In the genomic region with DNA sequence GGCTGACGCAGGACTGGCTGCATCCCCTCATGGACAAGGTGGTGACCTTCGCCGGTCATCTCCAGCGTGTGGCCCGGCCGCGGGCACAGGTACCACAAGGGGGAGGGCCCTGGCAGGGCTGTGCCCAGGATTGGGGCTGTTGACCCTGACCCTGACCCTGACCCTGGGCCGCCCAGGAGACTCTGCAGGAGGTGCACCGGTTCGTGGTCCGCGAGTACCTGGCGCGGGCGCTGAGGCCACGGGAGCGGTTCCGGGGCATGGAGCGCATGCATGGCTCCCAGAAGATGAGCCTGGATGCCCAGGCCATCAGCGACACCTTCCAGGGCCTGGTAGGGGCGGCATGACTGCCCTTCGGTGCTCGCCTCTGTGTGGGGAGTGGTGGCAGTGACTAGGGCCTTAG, we compare ENCODE assay signal across 16 cellular contexts. TPM values are rescaled to one million over a fixed set of nuclear protein-coding genes. Genes with fewer than 3 reads are reported as not detected.
DNase-seq lines count a peak whose midpoint lies in the region; ATAC-seq, FAIRE-seq and TF ChIP-seq lines count a peak whose summit lies in the region.
"Had no signal": no experiment of that assay in that cellular context is flagged by ENCODE, and none has a peak within 500 bp of the region (broad histone marks: within the 10 kb centered on the region; RNA-seq: fewer than 3 reads in every experiment).

No MANE protein-coding gene starts in this region.

- 93% methylated on average over 19 of the region's 23 CpGs for WGBS in A549 (ENCODE audit: missing lambda C conversion rate)
- WGBS in GM12878 (ENCODE audit: insufficient coverage, insufficient replicate concordance, low lambda C conversion rate, missing lambda C conversion rate) = 88% methylated on average over 19 of the region's 23 CpGs
- WGBS in liver = 56% methylated on average over 23 of the region's 23 CpGs

- TF ChIP-seq EP300 in A549 (IDR thresholded peaks at IDR 0.05) (no peak), GM12878 (IDR thresholded peaks at IDR 0.05; ENCODE audit: borderline replicate concordance in 1 of 2, control insufficient read depth in 1 of 2, low read depth in 2 of 2, low read length in 2 of 2) (no peak)

- CTCF ChIA-PET in A549 (lab: Yijun Ruan, JAX) = interaction anchor here (4.4 to 14.0 kb wide), 6 partner anchors 19 to 180 kb away, joined by 57 to 544 read pairs (median 260); partner anchors contain the start of gene TNFAIP2
- CTCF ChIA-PET in GM12878 (lab: Yijun Ruan, JAX) = interaction anchor here (1.4 to 5.0 kb wide), 5 partner anchors 11 to 413 kb away, joined by 6 to 202 read pairs (median 77); no protein-coding TSS in a partner anchor

- H3K27me3 ChIP-seq in GM12878 (replicated peaks in 1 of 2; ENCODE audit: control insufficient read depth in 2 of 2, insufficient read depth in 2 of 2, low read length in 1 of 2) = peaks cover 5 to 11% of the 10 kb centered on the region in 2 experiments; a peak in 2 of 4 replicates
- no peaks in the 10 kb centered on the region for H3K27me3 ChIP-seq in liver (ENCODE audit: control insufficient read depth in 4 of 4, insufficient read depth in 4 of 4, low read length in 3 of 4)

- H3K27ac ChIP-seq in A549 (peak overlapping the region; percentile 94; a peak in 5 of 6 replicates), GM12878 (ENCODE audit: control insufficient read depth, insufficient read depth) (no peak overlapping the region), liver (ENCODE audit: low read depth in 1 of 2, low read length in 2 of 2) (no peak overlapping the region)
- H3K27ac ChIP-seq: 22Rv1 had no signal

- BruUV-seq in GM12878 (replicated peaks; lab: Mats Ljungman, UMichigan) = no TSS peak

- peaks cover 81% of the 10 kb centered on the region for H3K4me1 ChIP-seq in A549
- H3K4me1 ChIP-seq in GM12878 (ENCODE audit: control insufficient read depth, insufficient read depth, low read length) = peaks cover 50% of the 10 kb centered on the region
- H3K4me1 ChIP-seq in liver (ENCODE audit: control insufficient read depth in 4 of 4, insufficient read depth in 4 of 4, low read length in 3 of 4) = peaks cover 37 to 88% (median 67%) of the 10 kb centered on the region in 4 donors

- H2AFZ ChIP-seq in GM12878 (ENCODE audit: control insufficient read depth, low read depth, low read length) = no peak overlapping the region

- in situ Hi-C loops in GM12878 (cut with MboI) = loop anchor here (5.0 kb wide), 1 partner anchor 75 kb away; no protein-coding TSS in a partner anchor

- TF ChIP-seq RAD21 in A549 (conservative IDR thresholded peaks at IDR 0.05 in 1 of 2, IDR thresholded peaks at IDR 0.05 in 1 of 2) (no peak), GM12878 (IDR thresholded peaks at IDR 0.05; ENCODE audit: insufficient read depth, low read depth, low read length) (no peak), liver (IDR thresholded peaks at IDR 0.05) (peak in 1 of 2 donors; percentile 35)

- H3K9ac ChIP-seq in GM12878 (ENCODE audit: control insufficient read depth, insufficient read depth, low read length) (no peak overlapping the region), liver (ENCODE audit: low read depth in 1 of 2, low read length in 2 of 2) (no peak overlapping the region)
- H3K9ac ChIP-seq: BLaER1 had no signal

- no peak for TF ChIP-seq CTCF in A549 (IDR thresholded peaks at IDR 0.05)
- TF ChIP-seq CTCF in GM12878 (IDR thresholded peaks at IDR 0.05 in 2 of 3, conservative IDR thresholded peaks at IDR 0.05 in 1 of 3; ENCODE audit: control insufficient read depth in 2 of 3, extremely low read depth in 1 of 3, insufficient read depth in 1 of 3, low read depth in 3 of 3, low read length in 3 of 3) = no peak
- TF ChIP-seq CTCF in liver (IDR thresholded peaks at IDR 0.05; ENCODE audit: low read depth, low read length, missing input control) = no peak

- H3K36me3 ChIP-seq in GM12878 (ENCODE audit: control insufficient read depth in 2 of 2, insufficient read depth in 2 of 2, low read length in 1 of 2) = no peaks in the 10 kb centered on the region
- peaks cover 0 to 3% (median 0%) of the 10 kb centered on the region in 4 donors for H3K36me3 ChIP-seq in liver (ENCODE audit: control insufficient read depth in 4 of 4, insufficient read depth in 3 of 4, low read depth in 1 of 4, low read length in 3 of 4)
- H3K36me3 ChIP-seq: BLaER1 had no signal

- no peaks in the 10 kb centered on the region for H3K79me2 ChIP-seq in GM12878 (ENCODE audit: control insufficient read depth, insufficient read depth, low read length)

- H3K4me3 ChIP-seq in A549 (no peak overlapping the region), GM12878 (no peak overlapping the region), liver (ENCODE audit: low read depth in 1 of 3, low read length in 3 of 3) (no peak overlapping the region)
- H3K4me3 ChIP-seq: BLaER1 had no signal

- no peak for TF ChIP-seq POLR2A in A549 (IDR thresholded peaks at IDR 0.05; ENCODE audit: low read length)
- TF ChIP-seq POLR2A in GM12878 (IDR thresholded peaks at IDR 0.05; ENCODE audit: low read depth, low read length) = no peak

- DNase-seq in A549 (ENCODE audit: low read depth in 1 of 2, low spot score in 1 of 2) = no peak
- no peak for DNase-seq in GM12878 (ENCODE audit: low read depth, low spot score)
- DNase-seq in NCI-H1105 (lab: John Stamatoyannopoulos, UW) = no peak
- no peak for DNase-seq in mesenteric fat pad (ENCODE audit: low spot score)
- no peak for DNase-seq in activated T-cell treated with anti-CD3 and anti-CD28 coated beads for 4 hours
- DNase-seq: AML-193; Caco-2; CD8-positive, alpha-beta memory T cell; DMS53; GF-D8; HCEC 1CT had no signal

- SMC1A ChIA-PET in GM12878 (lab: Charles Lee; ENCODE audit: uncharacterized antibody, unreplicated experiment) = interaction anchor here (2.9 to 4.6 kb wide), 2 partner anchors 34 to 77 kb away, joined by 60 to 76 read pairs; no protein-coding TSS in a partner anchor

- H3K4me2 ChIP-seq in A549 (peak overlapping the region; percentile 79), GM12878 (ENCODE audit: control insufficient read depth, insufficient read depth) (no peak overlapping the region)

- ATAC-seq in A549 = no peak
- ATAC-seq in GM12878 = no peak

- POLR2A ChIA-PET in A549 (lab: Yijun Ruan, JAX) = no interaction called here
- POLR2A ChIA-PET in GM12878 (lab: Charles Lee) = interaction anchor here (1.3 kb wide), 1 partner anchor 33 kb away, joined by 7 read pairs; no protein-coding TSS in a partner anchor

- no peak for FAIRE-seq in A549 (lab: Jason Lieb, UNC)
- FAIRE-seq in GM12878 (lab: Jason Lieb, UNC) = no peak

- H4K20me1 ChIP-seq in GM12878 (ENCODE audit: control insufficient read depth, insufficient read depth) = no peaks in the 10 kb centered on the region

- H3K9me3 ChIP-seq in A549 (no peaks in the 10 kb centered on the region), GM12878 (replicated peaks; ENCODE audit: control insufficient read depth, insufficient read depth, low read length) (no peaks in the 10 kb centered on the region), liver (ENCODE audit: control insufficient read depth in 4 of 4, low read length in 3 of 4) (no peaks in the 10 kb centered on the region)
- H3K9me3 ChIP-seq: BLaER1, Caco-2 had no signal

- RAD21 ChIA-PET in GM12878 (lab: Charles Lee; ENCODE audit: unreplicated experiment) = interaction anchor here (0.6 to 4.6 kb wide), 5 partner anchors 13 to 185 kb away, joined by 3 to 120 read pairs (median 35); partner anchors contain the start of gene EXOC3L4

- intact Hi-C loops in GM12878 (cut with micrococcal nuclease; ENCODE audit: unreplicated experiment) = no loop called here

RNA-seq across cellular contexts. Expression of gene EXOC3L4, which starts 12.9 kb away (rescaled TPM):
- polyA plus RNA-seq in A549 (2011; rRNA removed) (0.94 and 1.5 TPM in 2 replicates), A549 (2017; fragmentation: RNase III; extraction: RNeasy Plus Mini Kit Qiagen cat#74134 plus additional on column Dnase treatment) (4.3 to 4.9 TPM (median 4.7 TPM) in 3 replicates), GM12878 (2011; rRNA removed) (not detected in 2 replicates), GM12878 (2014; fragmentation: Illumina TruSeq; extraction: Trizol) (not detected in 2 replicates), GM12878 (2014; fragmentation: Nextera tagmentation; extraction: Ambion mirVana) (not detected), GM12878 (2014; rRNA removed) (not detected in 2 replicates), GM12878 (2016; fragmentation: Nextera tagmentation; extraction: Ambion mirVana) (not detected), liver (10 to 100 TPM; 24.0 to 26.6 TPM)
- polyA plus RNA-seq in A549 (2012; cell fraction: cytosol; rRNA removed) = 4.3 and 7.2 TPM in 2 replicates
- polyA plus RNA-seq in A549 (2012; cell fraction: nucleus; rRNA removed) = 15.2 and 17.0 TPM in 2 replicates
- polyA minus RNA-seq in A549 (2011; rRNA and poly(A)+ RNA removed) = 1.2 and 2.7 TPM in 2 replicates
- total RNA-seq in GM12878 (2013; cell fraction: nucleolus; rRNA removed) = not detected in 2 replicates
- total RNA-seq in GM12878 (2014; rRNA removed) (not detected in 2 replicates), GM12878 (2014; rRNA removed; fragmentation: Illumina TruSeq; extraction: Trizol) (not detected in 2 replicates), GM12878 (2021) (not detected in 2 replicates), liver (10 to 100 TPM; 46.8 to 77.8 TPM), mesenteric fat pad (2.0 TPM)
- not detected for polyA plus RNA-seq in GM12878 (2011; ENCODE audit: low read depth)
- polyA plus RNA-seq in GM12878 (2011; cell fraction: cytosol; rRNA removed) = not detected in 2 replicates
- 0.15 TPM in 1 of 2 replicates, not detected in the other for polyA plus RNA-seq in GM12878 (2011; cell fraction: nucleus; rRNA removed)
- not detected in 2 replicates for polyA plus RNA-seq in GM12878 (2012)
- polyA minus RNA-seq in GM12878 (2011; rRNA and poly(A)+ RNA removed) = not detected in 2 replicates
- not detected in 2 replicates for polyA minus RNA-seq in GM12878 (2011; cell fraction: cytosol; rRNA and poly(A)+ RNA removed)
- polyA minus RNA-seq in GM12878 (2011; cell fraction: nucleus; rRNA and poly(A)+ RNA removed) = not detected in 2 replicates
- total RNA-seq: CD8-positive, alpha-beta memory T cell; H4 had no signal
- polyA plus RNA-seq: CD8-positive, alpha-beta memory T cell; IgD-negative memory B cell had no signal

RNA-seq across cellular contexts. Expression of gene TNFAIP2, which starts 15.8 kb away (rescaled TPM):
- polyA plus RNA-seq in A549 (2011; rRNA removed) (222 and 249 TPM in 2 replicates), A549 (2017; fragmentation: RNase III; extraction: RNeasy Plus Mini Kit Qiagen cat#74134 plus additional on column Dnase treatment) (254 to 344 TPM (median 332 TPM) in 3 replicates), GM12878 (2011; rRNA removed) (38.5 and 66.7 TPM in 2 replicates), GM12878 (2014; fragmentation: Illumina TruSeq; extraction: Trizol) (36.8 and 67.5 TPM in 2 replicates), GM12878 (2014; fragmentation: Nextera tagmentation; extraction: Ambion mirVana) (100 to 1,000 TPM in 1 of 2 experiments, 10 to 100 TPM in 1; 85.6 to 106 TPM), GM12878 (2014; rRNA removed) (137 and 150 TPM in 2 replicates), GM12878 (2016; fragmentation: Nextera tagmentation; extraction: Ambion mirVana) (1 to 10 TPM; 7.1 TPM), liver (10 to 100 TPM in 1 of 2 donors, 1 to 10 TPM in 1; 8.9 to 19.8 TPM)
- 330 and 432 TPM in 2 replicates for polyA plus RNA-seq in A549 (2012; cell fraction: cytosol; rRNA removed)
- 944 and 1,061 TPM in 2 replicates for polyA plus RNA-seq in A549 (2012; cell fraction: nucleus; rRNA removed)
- 229 and 304 TPM in 2 replicates for polyA minus RNA-seq in A549 (2011; rRNA and poly(A)+ RNA removed)
- 228 and 277 TPM in 2 replicates for total RNA-seq in GM12878 (2013; cell fraction: nucleolus; rRNA removed)
- total RNA-seq in GM12878 (2014; rRNA removed) (75.4 and 81.6 TPM in 2 replicates), GM12878 (2014; rRNA removed; fragmentation: Illumina TruSeq; extraction: Trizol) (51.0 and 58.3 TPM in 2 replicates), GM12878 (2021) (107 and 116 TPM in 2 replicates), liver (10 to 100 TPM; 25.0 to 32.0 TPM), mesenteric fat pad (211 TPM)
- 25.2 TPM for polyA plus RNA-seq in GM12878 (2011; ENCODE audit: low read depth)
- polyA plus RNA-seq in GM12878 (2011; cell fraction: cytosol; rRNA removed) = 82.8 and 101 TPM in 2 replicates
- 340 and 362 TPM in 2 replicates for polyA plus RNA-seq in GM12878 (2011; cell fraction: nucleus; rRNA removed)
- 41.1 and 61.7 TPM in 2 replicates for polyA plus RNA-seq in GM12878 (2012)
- polyA minus RNA-seq in GM12878 (2011; rRNA and poly(A)+ RNA removed) = 29.0 and 63.6 TPM in 2 replicates
- 40.4 and 44.5 TPM in 2 replicates for polyA minus RNA-seq in GM12878 (2011; cell fraction: cytosol; rRNA and poly(A)+ RNA removed)
- 25.3 and 36.6 TPM in 2 replicates for polyA minus RNA-seq in GM12878 (2011; cell fraction: nucleus; rRNA and poly(A)+ RNA removed)
- polyA plus RNA-seq: CD8-positive, alpha-beta memory T cell; IgD-negative memory B cell had no signal

RNA-seq across cellular contexts. Expression of gene LBHD2, which starts 23.4 kb away (rescaled TPM):
- polyA plus RNA-seq in A549 (2011; rRNA removed) (not detected in 2 replicates), A549 (2017; fragmentation: RNase III; extraction: RNeasy Plus Mini Kit Qiagen cat#74134 plus additional on column Dnase treatment) (not detected in 3 replicates), GM12878 (2011; rRNA removed) (not detected in 2 replicates), GM12878 (2014; fragmentation: Illumina TruSeq; extraction: Trizol) (not detected in 2 replicates), GM12878 (2014; fragmentation: Nextera tagmentation; extraction: Ambion mirVana) (not detected), GM12878 (2014; rRNA removed) (not detected in 2 replicates), GM12878 (2016; fragmentation: Nextera tagmentation; extraction: Ambion mirVana) (not detected), liver (under 1 TPM in 1 of 2 donors, not detected in 1; 0.53 TPM)
- 0.06 and 0.08 TPM in 2 replicates for polyA plus RNA-seq in A549 (2012; cell fraction: cytosol; rRNA removed)
- polyA plus RNA-seq in A549 (2012; cell fraction: nucleus; rRNA removed) = not detected in 2 replicates
- polyA minus RNA-seq in A549 (2011; rRNA and poly(A)+ RNA removed) = not detected in 2 replicates
- not detected in 2 replicates for total RNA-seq in GM12878 (2013; cell fraction: nucleolus; rRNA removed)
- total RNA-seq in GM12878 (2014; rRNA removed) (not detected in 2 replicates), GM12878 (2014; rRNA removed; fragmentation: Illumina TruSeq; extraction: Trizol) (not detected in 2 replicates), GM12878 (2021) (not detected in 2 replicates), liver (under 1 TPM in 1 of 2 donors, not detected in 1; 0.47 TPM), mesenteric fat pad (3.1 TPM)
- polyA plus RNA-seq in GM12878 (2011; ENCODE audit: low read depth) = not detected
- not detected in 2 replicates for polyA plus RNA-seq in GM12878 (2011; cell fraction: cytosol; rRNA removed)
- polyA plus RNA-seq in GM12878 (2011; cell fraction: nucleus; rRNA removed) = not detected in 2 replicates
- not detected in 2 replicates for polyA plus RNA-seq in GM12878 (2012)
- polyA minus RNA-seq in GM12878 (2011; rRNA and poly(A)+ RNA removed) = not detected in 2 replicates
- not detected in 2 replicates for polyA minus RNA-seq in GM12878 (2011; cell fraction: cytosol; rRNA and poly(A)+ RNA removed)
- polyA minus RNA-seq in GM12878 (2011; cell fraction: nucleus; rRNA and poly(A)+ RNA removed) = not detected in 2 replicates
- total RNA-seq: Caco-2; CD8-positive, alpha-beta memory T cell; H4 had no signal
- polyA plus RNA-seq: CD8-positive, alpha-beta memory T cell; IgD-negative memory B cell had no signal

RNA-seq across cellular contexts. Expression of gene CDC42BPB, which starts 50.1 kb away (rescaled TPM):
- polyA plus RNA-seq in A549 (2011; rRNA removed) = 57.1 and 105 TPM in 2 replicates
- polyA plus RNA-seq in A549 (2012; cell fraction: cytosol; rRNA removed) = 72.4 and 91.1 TPM in 2 replicates
- 197 and 207 TPM in 2 replicates for polyA plus RNA-seq in A549 (2012; cell fraction: nucleus; rRNA removed)
- polyA plus RNA-seq in A549 (2017; fragmentation: RNase III; extraction: RNeasy Plus Mini Kit Qiagen cat#74134 plus additional on column Dnase treatment) = 56.0 to 56.4 TPM (median 56.0 TPM) in 3 replicates
- 176 and 179 TPM in 2 replicates for polyA minus RNA-seq in A549 (2011; rRNA and poly(A)+ RNA removed)
- total RNA-seq in GM12878 (2013; cell fraction: nucleolus; rRNA removed) = 103 and 127 TPM in 2 replicates
- total RNA-seq in GM12878 (2014; rRNA removed) = 15.3 and 19.9 TPM in 2 replicates
- 10.0 and 10.7 TPM in 2 replicates for total RNA-seq in GM12878 (2014; rRNA removed; fragmentation: Illumina TruSeq; extraction: Trizol)
- total RNA-seq in GM12878 (2021) = 20.3 and 22.0 TPM in 2 replicates
- 9.3 TPM for polyA plus RNA-seq in GM12878 (2011; ENCODE audit: low read depth)
- 17.4 and 22.1 TPM in 2 replicates for polyA plus RNA-seq in GM12878 (2011; rRNA removed)
- polyA plus RNA-seq in GM12878 (2011; cell fraction: cytosol; rRNA removed) = 23.8 and 26.2 TPM in 2 replicates
- polyA plus RNA-seq in GM12878 (2011; cell fraction: nucleus; rRNA removed) = 61.2 and 90.5 TPM in 2 replicates
- polyA plus RNA-seq in GM12878 (2012) = 12.2 and 14.2 TPM in 2 replicates
- polyA plus RNA-seq in GM12878 (2014; fragmentation: Illumina TruSeq; extraction: Trizol) = 8.4 and 15.9 TPM in 2 replicates
- under 1 TPM; 0.42 to 0.46 TPM for polyA plus RNA-seq in GM12878 (2014; fragmentation: Nextera tagmentation; extraction: Ambion mirVana)
- 18.3 and 23.6 TPM in 2 replicates for polyA plus RNA-seq in GM12878 (2014; rRNA removed)
- polyA plus RNA-seq in GM12878 (2016; fragmentation: Nextera tagmentation; extraction: Ambion mirVana) = 1 to 10 TPM in 1 of 2 experiments, under 1 TPM in 1; 0.82 to 1.7 TPM
- polyA minus RNA-seq in GM12878 (2011; rRNA and poly(A)+ RNA removed) = 44.8 and 46.7 TPM in 2 replicates
- polyA minus RNA-seq in GM12878 (2011; cell fraction: cytosol; rRNA and poly(A)+ RNA removed) = 14.2 and 15.8 TPM in 2 replicates
- polyA minus RNA-seq in GM12878 (2011; cell fraction: nucleus; rRNA and poly(A)+ RNA removed) = 20.3 and 38.5 TPM in 2 replicates
- total RNA-seq in liver = 10 to 100 TPM; 35.2 to 78.7 TPM
- 10 to 100 TPM in 1 of 2 donors, 1 to 10 TPM in 1; 4.1 to 24.3 TPM for polyA plus RNA-seq in liver
- 99.6 TPM for total RNA-seq in mesenteric fat pad

Comparison
In these comparisons a context has a peak if more than half of its experiments do, and no peak if none do; other contexts are left out.
1. H3K27ac ChIP-seq: peak in A549 (2 of 2); none in GM12878 (single experiment) and liver (0 of 2).
2. RNA of gene EXOC3L4, which starts 12.9 kb away (total RNA-seq): 46.8 to 77.8 TPM in liver; 2.0 TPM in mesenteric fat pad (single experiment) and not detected in GM12878; every median in the first group is over 10 times any median in the second.